ENCODE assay signal across 1 cellular context in genomic region chr6:85614780-85615179, GRCh38.
TF ChIP-seq lines count a peak whose summit lies in the region.

No MANE protein-coding gene starts in this region.

TF ChIP-seq in K562, 482 proteins besides CTCF, POLR2A, EP300 and RAD21 (continued from another document):
- no peak for TF ChIP-seq ELK1 (CRISPR knock-in tag; IDR thresholded peaks at IDR 0.05)
- no peak for TF ChIP-seq RHOXF2B (CRISPR knock-in tag; conservative IDR thresholded peaks at IDR 0.05)
- no peak for TF ChIP-seq MCM7 (IDR thresholded peaks at IDR 0.05)
- no peak for TF ChIP-seq CLOCK (CRISPR knock-in tag; IDR thresholded peaks at IDR 0.05; ENCODE audit: borderline replicate concordance)
- TF ChIP-seq POLR2G (IDR thresholded peaks at IDR 0.05; ENCODE audit: low read depth, low read length) = peak; percentile 51; the same call in 1 of the 2 replicates
- no peak for TF ChIP-seq ZBTB1 (CRISPR knock-in tag; IDR thresholded peaks at IDR 0.05; ENCODE audit: borderline replicate concordance, low read depth)
- TF ChIP-seq CHD2 (IDR thresholded peaks at IDR 0.05; ENCODE audit: low read depth, low read length) = no peak
- TF ChIP-seq PHF21A (IDR thresholded peaks at IDR 0.05; ENCODE audit: borderline replicate concordance, low read depth) = no peak
- TF ChIP-seq ZNF785 (CRISPR knock-in tag; IDR thresholded peaks at IDR 0.05) = no peak
- 0 out of 2 replicates have a peak, but pooled peaks have one; percentile 14 for TF ChIP-seq ZBTB33 (CRISPR knock-in tag; IDR thresholded peaks at IDR 0.05)
- no peak for TF ChIP-seq DDX20 (tag; IDR thresholded peaks at IDR 0.05; ENCODE audit: low read depth)
- peak; percentile 43 for TF ChIP-seq RBM22 (IDR thresholded peaks at IDR 0.05; ENCODE audit: low read depth, low read length, poor library complexity, severe bottlenecking)
- TF ChIP-seq SMARCE1 (IDR thresholded peaks at IDR 0.05) = no peak
